ENCODE assay signal across 24 cellular contexts in the genomic region with DNA sequence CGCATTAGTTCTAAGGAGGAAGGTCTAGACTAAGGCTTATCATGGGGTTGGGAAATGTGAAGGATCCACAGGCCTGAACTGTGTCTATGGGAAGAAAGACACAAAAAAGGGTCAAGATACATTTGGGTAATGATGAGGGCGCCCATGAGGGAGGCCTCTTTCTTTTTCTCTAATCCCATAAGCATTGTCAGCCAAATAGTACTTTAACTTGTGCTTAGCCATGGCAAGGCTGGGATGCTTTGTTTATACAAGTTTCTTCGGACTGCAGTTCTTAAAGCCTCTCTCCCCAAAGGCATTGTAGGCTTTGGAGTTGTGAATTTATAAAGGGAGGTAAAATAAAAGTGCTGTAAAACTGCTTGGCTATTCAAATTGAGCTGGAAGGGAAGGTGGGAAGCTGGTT. TPM values are rescaled to one million over a fixed set of nuclear protein-coding genes. Genes with fewer than 3 reads are reported as not detected.
DNase-seq lines count a peak whose midpoint lies in the region; ATAC-seq, FAIRE-seq and TF ChIP-seq lines count a peak whose summit lies in the region.
"Had no signal": no experiment of that assay in that cellular context is flagged by ENCODE, and none has a peak within 500 bp of the region (broad histone marks: within the 10 kb centered on the region; RNA-seq: fewer than 3 reads in every experiment).

No MANE protein-coding gene starts in this region.

- no peak overlapping the region for H2BK120ac ChIP-seq in neuronal stem cell (ENCODE audit: low read depth, low read length)

- TF ChIP-seq CTCF in GM23338 (conservative IDR thresholded peaks at IDR 0.05; ENCODE audit: low read depth in 2 of 2) (no peak), endodermal cell (conservative IDR thresholded peaks at IDR 0.05) (no peak), MCF 10A (IDR thresholded peaks at IDR 0.05; ENCODE audit: unreplicated experiment) (no peak), D721Med (IDR thresholded peaks at IDR 0.05; ENCODE audit: insufficient read depth, missing control alignments) (no peak)

- H3K4me3 Mint-ChIP-seq in GM23338 (no peak overlapping the region), endodermal cell (no peak overlapping the region), MCF 10A (ENCODE audit: unreplicated experiment) (no peak overlapping the region)
- H3K4me3 Mint-ChIP-seq: B cell, HFFc6 had no signal

- H3K9me2 ChIP-seq in GM23338 (ENCODE audit: insufficient read depth), result no peaks in the 10 kb centered on the region
- H3K9me2 ChIP-seq in Karpas-422 (replicated peaks; ENCODE audit: insufficient read depth, low read length), result no peaks in the 10 kb centered on the region
- H3K9me2 ChIP-seq: SK-N-SH had no signal

- H3K4me2 ChIP-seq in GM23338 (peak overlapping the region; percentile 27; the same call in 1 of the 2 replicates), Karpas-422 (ENCODE audit: low read depth, low read length, poor library complexity, severe bottlenecking) (no peak overlapping the region), neuronal stem cell (ENCODE audit: insufficient read depth, low read length, poor library complexity, severe bottlenecking) (peak overlapping the region; percentile 36)
- H3K4me2 ChIP-seq: A549, PC-9, SK-N-SH had no signal

- no TSS peak for BruUV-seq in MCF 10A (replicated peaks; lab: Mats Ljungman, UMichigan)

- 29 to 56% methylated on average over 1 to 3 of the region's 3 CpGs for WGBS in endodermal cell (ENCODE audit: insufficient coverage in 1 of 2, insufficient read length in 1 of 2), 2 experiments
- no CpG with 5 or more reads among the region's 3 CpGs for WGBS in neuronal stem cell (ENCODE audit: extremely low coverage in 2 of 2, insufficient read length in 2 of 2, insufficient replicate concordance in 1 of 2), 2 donors

- no peak overlapping the region for H4K91ac ChIP-seq in neuronal stem cell (ENCODE audit: low read depth, low read length, poor library complexity)

- H3K36me3 Mint-ChIP-seq in GM23338 (ENCODE audit: low read depth) (peaks cover 12% of the 10 kb centered on the region), endodermal cell (ENCODE audit: low read depth) (peaks cover 39% of the 10 kb centered on the region), MCF 10A (ENCODE audit: insufficient read depth, unreplicated experiment) (peaks cover 12% of the 10 kb centered on the region)

- intact Hi-C loops in MCF 10A (cut with micrococcal nuclease), result no loop called here

- no peak for FAIRE-seq in D721Med (lab: Jason Lieb, UNC)
- FAIRE-seq: A549, GM12892, GM18507 had no signal

- H3K79me1 ChIP-seq in neuronal stem cell (ENCODE audit: low read depth, low read length), result no peaks in the 10 kb centered on the region

- H3K27me3 Mint-ChIP-seq in GM23338 (ENCODE audit: insufficient read depth, low read depth, poor library complexity) (peaks cover 1% of the 10 kb centered on the region), endodermal cell (ENCODE audit: insufficient read depth) (no peaks in the 10 kb centered on the region), MCF 10A (ENCODE audit: insufficient read depth, unreplicated experiment) (no peaks in the 10 kb centered on the region)
- H3K27me3 Mint-ChIP-seq: B cell had no signal

- H3K36me3 ChIP-seq in GM23338 (ENCODE audit: insufficient read depth) (no peaks in the 10 kb centered on the region), Karpas-422 (ENCODE audit: insufficient read depth, low read length) (peaks cover 11% of the 10 kb centered on the region; the same call in 1 of the 2 replicates), endodermal cell (ENCODE audit: control insufficient read depth, insufficient read depth, low read length) (peaks cover 19% of the 10 kb centered on the region), neuronal stem cell (replicated peaks in 1 of 2; ENCODE audit: control insufficient read depth in 2 of 2, insufficient read depth in 2 of 2, low read length in 2 of 2) (peaks cover 0 to 55% of the 10 kb centered on the region in 2 donors)

- H3K27me3 ChIP-seq in GM23338 (ENCODE audit: insufficient read depth), result no peaks in the 10 kb centered on the region
- H3K27me3 ChIP-seq in Karpas-422 (ENCODE audit: low read length), result no peaks in the 10 kb centered on the region
- H3K27me3 ChIP-seq in endodermal cell (ENCODE audit: control insufficient read depth, insufficient read depth, low read length, poor library complexity, severe bottlenecking), result no peaks in the 10 kb centered on the region
- no peaks in the 10 kb centered on the region for H3K27me3 ChIP-seq in neuronal stem cell (ENCODE audit: control insufficient read depth in 3 of 3, insufficient read depth in 3 of 3, low read depth in 1 of 3, low read length in 3 of 3)

- H3K23ac ChIP-seq in neuronal stem cell (ENCODE audit: low read depth, low read length, poor library complexity), result no peak overlapping the region

- no peak overlapping the region for H2BK15ac ChIP-seq in neuronal stem cell (ENCODE audit: low read length)

- no peak overlapping the region for H2AK5ac ChIP-seq in neuronal stem cell (ENCODE audit: low read depth, low read length)

- H3K4me1 ChIP-seq in GM23338 (ENCODE audit: insufficient read depth), result peaks cover 22% of the 10 kb centered on the region
- H3K4me1 ChIP-seq in Karpas-422 (ENCODE audit: low read length), result 0 out of 2 replicates have a peak, but pooled peaks cover 3% of the 10 kb centered on the region
- H3K4me1 ChIP-seq in endodermal cell (ENCODE audit: control insufficient read depth, insufficient read depth, low read length), result peaks cover 15% of the 10 kb centered on the region
- H3K4me1 ChIP-seq in neuronal stem cell (ENCODE audit: control insufficient read depth in 2 of 2, insufficient read depth in 1 of 2, low read depth in 1 of 2, low read length in 2 of 2), result peaks cover 0 to 2% of the 10 kb centered on the region in 2 donors

- H2AFZ ChIP-seq in GM23338 (no peak overlapping the region), Karpas-422 (ENCODE audit: low read length) (no peak overlapping the region), neuronal stem cell (ENCODE audit: low read length) (no peak overlapping the region)
- H2AFZ ChIP-seq: PC-9 had no signal

- H4K20me1 ChIP-seq in GM23338 (replicated peaks; ENCODE audit: insufficient read depth) (peaks cover 29% of the 10 kb centered on the region), Karpas-422 (ENCODE audit: insufficient read depth, low read depth, low read length) (no peaks in the 10 kb centered on the region)

- DNase-seq in GM23338 (ENCODE audit: low spot score), result peak; percentile 30
- peak; percentile 20 for DNase-seq in Karpas-422
- no peak for DNase-seq in endodermal cell
- DNase-seq in neuronal stem cell (ENCODE audit: low spot score), result peak; percentile 5
- DNase-seq in MCF 10A (ENCODE audit: unreplicated experiment), result no peak
- no peak for DNase-seq in stimulated activated CD4-positive, alpha-beta T cell treated with anti-CD3 and anti-CD28 coated beads, Interleukin-1b, Interleukin-23, amount 100 ng/mL, for 48 hours
- no peak for DNase-seq in D721Med (ENCODE audit: insufficient read length, low spot score)
- DNase-seq: DMS 273 treated with DMSO at 0.1 percent for 48 hours, HFFc6, KG1, NCI-H1105, NCI-H146, NCI-H2029 treated with DMSO at 0.1 percent for 48 hours, NCI-H345, NCI-H524, NCI-H774, PC-9, SIG-M5, SK-N-SH had no signal

- no peak overlapping the region for H3K9ac ChIP-seq in Karpas-422 (ENCODE audit: low read length)
- no peak overlapping the region for H3K9ac ChIP-seq in endodermal cell (ENCODE audit: extremely low read depth, low read length, poor library complexity, severe bottlenecking)
- H3K9ac ChIP-seq in neuronal stem cell (ENCODE audit: low read depth, low read length, poor library complexity), result no peak overlapping the region
- H3K9ac ChIP-seq: SK-N-SH had no signal

- H3K14ac ChIP-seq in neuronal stem cell (ENCODE audit: low read length), result no peak overlapping the region

- H3K4me1 Mint-ChIP-seq in GM23338, result peaks cover 29% of the 10 kb centered on the region
- peaks cover 15% of the 10 kb centered on the region for H3K4me1 Mint-ChIP-seq in endodermal cell
- peaks cover 14% of the 10 kb centered on the region for H3K4me1 Mint-ChIP-seq in MCF 10A (ENCODE audit: insufficient read depth, unreplicated experiment)

- no peak overlapping the region for H3K4ac ChIP-seq in neuronal stem cell (ENCODE audit: low read length)

- no peaks in the 10 kb centered on the region for H3K9me3 ChIP-seq in Karpas-422 (ENCODE audit: low read length)
- peaks cover 8% of the 10 kb centered on the region for H3K9me3 ChIP-seq in endodermal cell (ENCODE audit: control insufficient read depth, low read length)
- H3K9me3 ChIP-seq in neuronal stem cell (replicated peaks in 1 of 2; ENCODE audit: control insufficient read depth in 2 of 2, insufficient read depth in 1 of 2, low read depth in 1 of 2, low read length in 2 of 2), result peaks cover 0 to 2% of the 10 kb centered on the region in 2 donors
- H3K9me3 ChIP-seq: A549, SK-N-SH had no signal

- H4K8ac ChIP-seq in neuronal stem cell (ENCODE audit: low read depth, low read length), result no peak overlapping the region

- H2BK5ac ChIP-seq in neuronal stem cell (ENCODE audit: low read length), result no peak overlapping the region

- CTCF ChIA-PET in MCF 10A (lab: Yijun Ruan, JAX), result interaction anchor here (1.4 kb wide), 1 partner anchor 29 kb away, joined by 4 read pairs; no protein-coding TSS in a partner anchor

- POLR2A ChIA-PET in MCF 10A (lab: Yijun Ruan, JAX), result no interaction called here

- no peaks in the 10 kb centered on the region for H3K9me3 Mint-ChIP-seq in GM23338
- H3K9me3 Mint-ChIP-seq in endodermal cell, result peaks cover 1% of the 10 kb centered on the region
- no peaks in the 10 kb centered on the region for H3K9me3 Mint-ChIP-seq in MCF 10A (ENCODE audit: unreplicated experiment)
- H3K9me3 Mint-ChIP-seq: HFFc6 had no signal

- H3K27ac ChIP-seq in GM23338 (ENCODE audit: low read depth) (peak overlapping the region; percentile 11), Karpas-422 (ENCODE audit: low read length) (no peak overlapping the region), endodermal cell (ENCODE audit: low read depth, low read length) (peak overlapping the region; percentile 18), neuronal stem cell (replicated peaks; ENCODE audit: low read length) (no peak overlapping the region)
- H3K27ac ChIP-seq: A549, PC-9 had no signal

- H3K27ac Mint-ChIP-seq in GM23338 (no peak overlapping the region), endodermal cell (no peak overlapping the region), MCF 10A (ENCODE audit: low read depth, unreplicated experiment) (no peak overlapping the region)
- H3K27ac Mint-ChIP-seq: B cell, HFFc6 had no signal

- peaks cover 96% of the 10 kb centered on the region for H3K79me2 ChIP-seq in GM23338 (replicated peaks; ENCODE audit: insufficient read depth)
- H3K79me2 ChIP-seq in Karpas-422 (ENCODE audit: low read length), result peaks cover 100% of the 10 kb centered on the region

- H3F3A ChIP-seq in GM23338 (replicated peaks; ENCODE audit: low read depth), result no peaks in the 10 kb centered on the region

- peak; percentile 89 for ATAC-seq in GM23338
- ATAC-seq in GM19328 (IDR thresholded peaks at IDR 0.05; ENCODE audit: unreplicated experiment), result no peak
- ATAC-seq: A549 had no signal

- no peak overlapping the region for H3K18ac ChIP-seq in neuronal stem cell (ENCODE audit: low read length)

- H3K4me3 ChIP-seq in GM23338 (no peak overlapping the region), Karpas-422 (ENCODE audit: low read length) (no peak overlapping the region), endodermal cell (ENCODE audit: low read length) (no peak overlapping the region), neuronal stem cell (ENCODE audit: low read length in 2 of 2) (no peak overlapping the region)
- H3K4me3 ChIP-seq: A549, PC-9 had no signal

- no peak overlapping the region for H2BK12ac ChIP-seq in neuronal stem cell (ENCODE audit: low read length)

RNA-seq across cellular contexts. Expression of gene ARMC8, which starts 23.4 kb away (rescaled TPM):
- total RNA-seq in GM23338 (2014; rRNA removed; shearing (Covaris generic)), result 55.5 and 61.4 TPM in 2 replicates
- polyA plus RNA-seq in GM23338 (2016; fragmentation: Nextera tagmentation; extraction: Ambion mirVana), result 30.0 and 36.8 TPM in 2 replicates
- 22.0 and 64.0 TPM in 2 replicates for total RNA-seq in Karpas-422 (2014; rRNA removed; shearing (Covaris generic); ENCODE audit: low replicate concordance)
- total RNA-seq in endodermal cell (10 to 100 TPM; 58.6 to 60.4 TPM), MCF 10A (2022) (29.8 and 35.3 TPM in 2 replicates)
- 45.0 TPM for polyA plus RNA-seq in endodermal cell (2013, experiment 1 of 2)
- 44.9 TPM for polyA plus RNA-seq in endodermal cell (2013, experiment 2 of 2)
- polyA plus RNA-seq in neuronal stem cell (2013, experiment 1 of 2), result 33.5 TPM
- polyA plus RNA-seq in neuronal stem cell (2013, experiment 2 of 2), result 37.8 TPM

RNA-seq across cellular contexts. Expression of gene DBR1, which starts 35.8 kb away (rescaled TPM):
- total RNA-seq in GM23338 (2014; rRNA removed; shearing (Covaris generic)), result 17.2 and 17.5 TPM in 2 replicates
- 8.1 and 9.7 TPM in 2 replicates for polyA plus RNA-seq in GM23338 (2016; fragmentation: Nextera tagmentation; extraction: Ambion mirVana)
- 9.7 and 12.3 TPM in 2 replicates for total RNA-seq in Karpas-422 (2014; rRNA removed; shearing (Covaris generic); ENCODE audit: low replicate concordance)
- total RNA-seq in endodermal cell, result 10 to 100 TPM; 17.7 to 22.0 TPM
- polyA plus RNA-seq in endodermal cell (2013, experiment 1 of 2), result 20.7 TPM
- 21.4 TPM for polyA plus RNA-seq in endodermal cell (2013, experiment 2 of 2)
- polyA plus RNA-seq in neuronal stem cell (2013, experiment 1 of 2), result 11.6 TPM
- polyA plus RNA-seq in neuronal stem cell (2013, experiment 2 of 2), result 12.4 TPM
- total RNA-seq in MCF 10A (2022), result 12.4 and 13.3 TPM in 2 replicates

Comparison
In these comparisons a context has a peak if more than half of its experiments do, and no peak if none do; other contexts are left out.
1. DNase-seq: peak in GM23338 (single experiment), Karpas-422 (single experiment) and neuronal stem cell (single experiment); none in endodermal cell (single experiment), MCF 10A (single experiment), stimulated activated CD4-positive, alpha-beta T cell treated with anti-CD3 and anti-CD28 coated beads, Interleukin-1b, Interleukin-23, amount 100 ng/mL, for 48 hours (single experiment) and D721Med (single experiment).
2. H3K27ac ChIP-seq: peak in GM23338 (single experiment) and endodermal cell (single experiment); none in Karpas-422 (single experiment) and neuronal stem cell (single experiment).